In the genomic region with DNA sequence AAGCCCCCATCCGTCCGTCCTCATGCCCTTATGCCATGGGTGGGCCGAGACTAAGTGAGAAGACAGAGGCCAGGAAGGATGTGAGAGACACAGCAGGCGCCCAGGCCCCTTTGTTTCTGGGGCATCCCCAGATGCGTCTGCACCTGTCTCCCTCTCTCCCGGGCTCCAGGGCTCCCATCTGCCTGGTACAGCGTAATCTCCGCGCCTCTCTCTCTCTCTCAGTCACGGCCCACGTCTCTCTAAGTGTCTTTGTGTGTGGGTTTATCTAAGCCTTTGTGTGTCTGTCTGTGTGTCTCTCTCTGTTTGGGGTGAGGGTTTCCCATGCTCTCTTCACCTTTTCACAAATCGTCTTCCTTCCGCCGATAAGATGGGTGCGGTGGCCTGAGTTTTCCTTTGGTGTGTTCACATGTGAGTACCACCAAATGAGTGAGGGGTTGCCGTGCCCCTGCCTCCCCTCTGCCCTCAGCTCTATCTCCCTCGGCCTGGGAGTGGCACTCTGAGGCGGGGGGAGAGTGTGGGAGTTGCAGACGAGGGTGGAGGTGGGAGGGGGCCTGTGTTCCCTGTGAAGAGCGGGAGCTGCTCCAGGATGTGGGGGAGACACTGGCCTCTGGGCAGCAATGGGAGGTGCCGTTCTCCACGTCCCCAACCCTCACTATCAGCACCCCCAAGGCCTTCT, we compare ENCODE assay signal across 18 cellular contexts. TPM values are rescaled to one million over a fixed set of nuclear protein-coding genes. Genes with fewer than 3 reads are reported as not detected.
DNase-seq lines count a peak whose midpoint lies in the region; ATAC-seq and TF ChIP-seq lines count a peak whose summit lies in the region.
"Had no signal": no experiment of that assay in that cellular context is flagged by ENCODE, and none has a peak within 500 bp of the region (broad histone marks: within the 10 kb centered on the region; RNA-seq: fewer than 3 reads in every experiment).

No MANE protein-coding gene starts in this region.

- no peak for ATAC-seq in HG02981 (IDR thresholded peaks at IDR 0.05; ENCODE audit: unreplicated experiment)
- ATAC-seq: K562, left ventricle myocardium superior had no signal

- no peak overlapping the region for H3K4me2 ChIP-seq in osteoblast (ENCODE audit: insufficient read depth, low read length)

- no peaks in the 10 kb centered on the region for H3K9me3 Mint-ChIP-seq in nephron
- H3K9me3 Mint-ChIP-seq: CD8-positive, alpha-beta memory T cell had no signal

- H3K4me1 ChIP-seq in osteoblast (ENCODE audit: insufficient read depth, low read length): no peaks in the 10 kb centered on the region
- H3K4me1 ChIP-seq: breast epithelium, Peyer's patch had no signal

- H3K36me3 Mint-ChIP-seq in nephron (ENCODE audit: low read depth): peaks cover 16% of the 10 kb centered on the region
- H3K36me3 Mint-ChIP-seq: CD8-positive, alpha-beta memory T cell had no signal

- H3K79me2 ChIP-seq in osteoblast (ENCODE audit: insufficient read depth, low read length): no peaks in the 10 kb centered on the region

- H3K27ac Mint-ChIP-seq in nephron: peak overlapping the region; percentile 2 to 56 (median 33)
- H3K27ac Mint-ChIP-seq: CD8-positive, alpha-beta memory T cell had no signal

- H4K20me1 ChIP-seq in osteoblast (ENCODE audit: insufficient read depth, low read length): no peaks in the 10 kb centered on the region

- peak; percentile 76 for DNase-seq in DMS79 (lab: John Stamatoyannopoulos, UW)
- DNase-seq in NCI-H1694 treated with DMSO at 0.1 percent for 48 hours (lab: John Stamatoyannopoulos, UW): peak; percentile 73
- DNase-seq in NCI-H748 (lab: John Stamatoyannopoulos, UW; ENCODE audit: unreplicated experiment): peak; percentile 77
- no peak for DNase-seq in cerebellum (ENCODE audit: low spot score)
- DNase-seq in osteoblast (ENCODE audit: insufficient read length, low spot score, missing footprints): no peak
- DNase-seq in midbrain (lab: John Stamatoyannopoulos, UW): no peak
- DNase-seq: CD8-positive, alpha-beta memory T cell; left ventricle myocardium superior; NCI-H446 treated with DMSO at 0.1 percent for 48 hours; Peyer's patch; stimulated activated CD4-positive, alpha-beta T cell treated with anti-CD3 and anti-CD28 coated beads, Interleukin-4, amount 100 ng/mL, for 1 hour; T1000; uterus had no signal

- no peak overlapping the region for H2AFZ ChIP-seq in osteoblast (ENCODE audit: low read length)

- no peak overlapping the region for H3K27ac ChIP-seq in osteoblast (ENCODE audit: low read depth, low read length)
- H3K27ac ChIP-seq: breast epithelium, dorsolateral prefrontal cortex, Peyer's patch, uterus had no signal

- peak overlapping the region in 2 of 3 experiments; percentile 27 to 40 for H3K4me3 Mint-ChIP-seq in nephron
- H3K4me3 Mint-ChIP-seq: CD8-positive, alpha-beta memory T cell had no signal

- H3K27me3 ChIP-seq in osteoblast (ENCODE audit: insufficient read depth, low read length): peaks cover 18% of the 10 kb centered on the region
- H3K27me3 ChIP-seq: breast epithelium, Peyer's patch, uterus had no signal

- peaks cover 50% of the 10 kb centered on the region for H3K4me1 Mint-ChIP-seq in nephron

- no peaks in the 10 kb centered on the region for H3K36me3 ChIP-seq in osteoblast (ENCODE audit: insufficient read depth, low read length)
- H3K36me3 ChIP-seq: breast epithelium, Peyer's patch, uterus had no signal

- H3K9me3 ChIP-seq in osteoblast (ENCODE audit: low read depth, low read length): no peaks in the 10 kb centered on the region
- H3K9me3 ChIP-seq: breast epithelium, Peyer's patch, uterus had no signal

- peaks cover 24% of the 10 kb centered on the region for H3K27me3 Mint-ChIP-seq in nephron (ENCODE audit: low read depth)

- TF ChIP-seq CTCF in nephron (IDR thresholded peaks at IDR 0.05; ENCODE audit: unreplicated experiment in 3 of 3): no peak
- TF ChIP-seq CTCF in osteoblast (IDR thresholded peaks at IDR 0.05; ENCODE audit: extremely low read depth, low read depth, low read length): no peak

- H3K4me3 ChIP-seq in osteoblast (ENCODE audit: insufficient read depth, low read length): no peak overlapping the region
- H3K4me3 ChIP-seq: breast epithelium, dorsolateral prefrontal cortex, K562, Peyer's patch, uterus had no signal

RNA-seq across cellular contexts. Expression of gene ABCC3, which starts 25.8 kb away (rescaled TPM):
- 0.82 TPM for total RNA-seq in cerebellum
- 12.4 and 28.6 TPM in 2 replicates for total RNA-seq in osteoblast

RNA-seq across cellular contexts. Expression of gene CACNA1G, which starts 48.3 kb away (rescaled TPM):
- total RNA-seq in cerebellum: 32.8 TPM
- total RNA-seq in osteoblast: under 0.01 TPM in 2 replicates
- total RNA-seq: K562, Peyer's patch had no signal

Comparison
In these comparisons a context has a peak if more than half of its experiments do, and no peak if none do; other contexts are left out.
1. DNase-seq: peak in DMS79 (single experiment), NCI-H1694 treated with DMSO at 0.1 percent for 48 hours (single experiment) and NCI-H748 (single experiment); none in cerebellum (single experiment), osteoblast (single experiment) and midbrain (single experiment).
2. RNA of gene CACNA1G, which starts 48.3 kb away (total RNA-seq): 32.8 TPM in cerebellum (single experiment); under 0.01 TPM in osteoblast; every median in the first group is over 10 times any median in the second.